ENCODE assay signal across 9 cellular contexts in genomic region chr12:104605685-104606084, GRCh38.
DNase-seq lines count a peak whose midpoint lies in the region; ATAC-seq and TF ChIP-seq lines count a peak whose summit lies in the region.
"Had no signal": no experiment of that assay in that cellular context is flagged by ENCODE, and none has a peak within 500 bp of the region (broad histone marks: within the 10 kb centered on the region; RNA-seq: fewer than 3 reads in every experiment).

No MANE protein-coding gene starts in this region.

- peak overlapping the region; percentile 11 for H3K4me3 Mint-ChIP-seq in osteocyte (ENCODE audit: unreplicated experiment)

- H3K4me1 Mint-ChIP-seq in osteocyte (ENCODE audit: unreplicated experiment): peaks cover 27% of the 10 kb centered on the region

- peak overlapping the region; percentile 58 for H3K27ac Mint-ChIP-seq in osteocyte (ENCODE audit: unreplicated experiment)

- ATAC-seq in GM19397 (IDR thresholded peaks at IDR 0.05; ENCODE audit: unreplicated experiment): no peak

- H3K27ac ChIP-seq in BLaER1: peak overlapping the region; percentile 7; the same call in 1 of the 2 replicates

- peaks cover 95% of the 10 kb centered on the region for H4K20me1 ChIP-seq in BLaER1

- H3K36me3 ChIP-seq in BLaER1: peaks cover 55% of the 10 kb centered on the region

- H3K9ac ChIP-seq in BLaER1: no peak overlapping the region

- H3K4me2 ChIP-seq in BLaER1: peak overlapping the region; percentile 88

- no peaks in the 10 kb centered on the region for H3K27me3 Mint-ChIP-seq in osteocyte (ENCODE audit: unreplicated experiment)

- no peaks in the 10 kb centered on the region for H3K9me3 ChIP-seq in BLaER1

- H3K4me1 ChIP-seq in BLaER1: peaks cover 86% of the 10 kb centered on the region

- TF ChIP-seq CTCF in fibroblast of the aortic adventitia (IDR thresholded peaks at IDR 0.05; ENCODE audit: insufficient read depth, low read length) (no peak), osteocyte (IDR thresholded peaks at IDR 0.05) (no peak)

- H3K36me3 Mint-ChIP-seq in osteocyte (ENCODE audit: unreplicated experiment): no peaks in the 10 kb centered on the region

- H3K9me3 Mint-ChIP-seq in osteocyte (ENCODE audit: unreplicated experiment): no peaks in the 10 kb centered on the region

- DNase-seq in NOMO-1 (lab: John Stamatoyannopoulos, UW; ENCODE audit: unreplicated experiment in 2 of 2): peak; percentile 17 to 73
- peak; percentile 77 for DNase-seq in fibroblast of the aortic adventitia (ENCODE audit: low read depth)
- DNase-seq in osteocyte (ENCODE audit: extremely low spot score, unreplicated experiment): no peak
- no peak for DNase-seq in SKM-1 treated with dmso at 0.1 percent for 144 hours (lab: John Stamatoyannopoulos, UW; ENCODE audit: unreplicated experiment)
- DNase-seq in NCI-H774 (lab: John Stamatoyannopoulos, UW): no peak
- DNase-seq in SIG-M5 treated with dmso at 0.1 percent for 504 hours (lab: John Stamatoyannopoulos, UW; ENCODE audit: unreplicated experiment): no peak
- DNase-seq: NCI-H446 treated with DMSO at 0.1 percent for 48 hours had no signal

- H3K27me3 ChIP-seq in BLaER1: no peaks in the 10 kb centered on the region

- H3K4me3 ChIP-seq in BLaER1 (no peak overlapping the region), fibroblast of the aortic adventitia (ENCODE audit: low read depth, low read length) (peak overlapping the region; percentile 39)

Comparison
In these comparisons a context has a peak if more than half of its experiments do, and no peak if none do; other contexts are left out.
1. DNase-seq: peak in NOMO-1 (2 of 2) and fibroblast of the aortic adventitia (single experiment); none in osteocyte (single experiment), SKM-1 treated with dmso at 0.1 percent for 144 hours (single experiment), NCI-H774 (single experiment) and SIG-M5 treated with dmso at 0.1 percent for 504 hours (single experiment).